ENCODE assay signal across 21 cellular contexts in the genomic region with DNA sequence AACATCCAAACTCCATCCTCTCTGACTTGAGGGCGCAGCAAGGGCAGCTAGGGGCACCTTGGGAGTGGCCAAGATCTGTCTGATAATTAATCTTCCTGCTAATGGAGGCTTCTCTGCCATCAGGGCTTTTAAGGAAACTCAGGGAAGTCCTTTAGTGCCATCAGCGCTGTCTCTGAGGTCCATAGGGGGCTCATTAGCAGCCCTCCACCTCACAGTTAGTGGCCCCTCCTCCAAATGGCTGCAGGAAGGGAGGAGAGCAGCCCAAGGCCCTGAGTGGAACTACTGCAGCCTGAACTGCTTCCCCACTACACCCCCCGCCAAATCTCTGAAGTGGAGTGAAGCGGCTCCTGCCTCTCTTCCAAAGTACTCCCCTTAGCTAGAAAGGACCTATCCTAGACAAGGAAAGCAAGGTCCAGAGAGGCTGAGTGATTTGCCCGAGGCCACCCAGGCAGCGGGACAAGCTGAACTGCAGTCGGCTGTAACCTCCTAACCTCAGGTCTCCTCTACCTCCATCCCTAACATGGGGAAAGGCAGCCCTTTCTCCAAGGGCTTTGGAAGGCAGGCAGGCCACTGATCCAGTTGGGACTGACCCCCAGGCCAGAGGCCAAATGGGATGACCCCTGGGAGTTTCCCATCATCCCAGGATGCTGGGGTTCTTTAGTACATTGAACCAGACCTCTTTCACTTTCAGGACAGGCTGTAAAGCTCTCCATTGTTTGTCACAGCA.
"Had no signal": no experiment of that assay in that cellular context is flagged by ENCODE, and none has a peak within 500 bp of the region (broad histone marks: within the 10 kb centered on the region; RNA-seq: fewer than 3 reads in every experiment).

No MANE protein-coding gene starts in this region.

- H3K36me3 Mint-ChIP-seq: activated naive CD8-positive, alpha-beta T cell; memory B cell had no signal

- H3K4me3 ChIP-seq: body of pancreas, hepatocyte, stomach, testis, upper lobe of left lung had no signal

- H2AFZ ChIP-seq: hepatocyte had no signal

- H3K4me3 Mint-ChIP-seq: activated CD4-positive, alpha-beta T cell treated with anti-CD3 and anti-CD28 coated beads, Interleukin-2, amount 10 ng/mL, durations not matched to agents 24 days and 14 days; activated CD8-positive, alpha-beta T cell treated with anti-CD3 and anti-CD28 coated beads, Interleukin-2, amount 10 ng/mL, durations not matched to agents 7 days and 5 days; activated naive CD8-positive, alpha-beta T cell; activated T-cell treated with anti-CD3 and anti-CD28 coated beads, Interleukin-2, amount 50 U/mL, for 72 hours; memory B cell; nephron; T-helper 2 cell treated with Interferon-gamma antibody and Interleukin-4, amounts not matched to agents 5 μg/mL and 100 μg/mL, for 36 hours had no signal

- H3K27ac ChIP-seq: body of pancreas, hepatocyte, stomach, testis, upper lobe of left lung had no signal

- H3K79me2 ChIP-seq: hepatocyte had no signal

- H3K9me3 Mint-ChIP-seq: activated CD4-positive, alpha-beta T cell treated with anti-CD3 and anti-CD28 coated beads, Interleukin-2, amount 10 ng/mL, durations not matched to agents 24 days and 14 days; activated T-cell treated with anti-CD3 and anti-CD28 coated beads, Interleukin-2, amount 50 U/mL, for 72 hours; memory B cell; nephron; T-helper 2 cell treated with Interferon-gamma antibody and Interleukin-4, amounts not matched to agents 5 μg/mL and 100 μg/mL, for 36 hours had no signal

- H3K27me3 ChIP-seq: body of pancreas, testis, upper lobe of left lung had no signal

- DNase-seq: activated CD4-positive, alpha-beta T cell treated with anti-CD3 and anti-CD28 coated beads, Interleukin-2, amount 10 ng/mL, durations not matched to agents 24 days and 14 days; activated CD4-positive, CD25-positive, alpha-beta regulatory T cell; activated CD8-positive, alpha-beta memory T cell treated with anti-CD3 and anti-CD28 coated beads, Interleukin-2, amount 50 U/mL, for 4 hours; activated CD8-positive, alpha-beta T cell treated with anti-CD3 and anti-CD28 coated beads, Interleukin-2, amount 10 ng/mL, durations not matched to agents 7 days and 5 days; activated gamma-delta T cell; activated T-cell treated with anti-CD3 and anti-CD28 coated beads, Interleukin-2, amount 50 U/mL, for 72 hours; amygdala; body of pancreas; caudate nucleus; left ventricle myocardium superior; stimulated activated CD4-positive, alpha-beta T cell treated with anti-CD3 and anti-CD28 coated beads, Interleukin-12 subunit alpha, Interleukin-12 subunit beta, amount 100 ng/mL, for 4 hours; stimulated activated CD4-positive, alpha-beta T cell treated with anti-CD3 and anti-CD28 coated beads, Interleukin-2, amount 100 ng/mL, for 24 hours; stomach; testis; upper lobe of left lung had no signal

- H3K36me3 ChIP-seq: stomach, upper lobe of left lung had no signal

- H3K27ac Mint-ChIP-seq: activated CD4-positive, alpha-beta T cell treated with anti-CD3 and anti-CD28 coated beads, Interleukin-2, amount 10 ng/mL, durations not matched to agents 24 days and 14 days; activated CD8-positive, alpha-beta T cell treated with anti-CD3 and anti-CD28 coated beads, Interleukin-2, amount 10 ng/mL, durations not matched to agents 7 days and 5 days; activated naive CD8-positive, alpha-beta T cell; activated T-cell treated with anti-CD3 and anti-CD28 coated beads, Interleukin-2, amount 50 U/mL, for 72 hours; memory B cell; nephron had no signal

- H3K4me2 ChIP-seq: hepatocyte had no signal

- ATAC-seq: activated CD8-positive, alpha-beta T cell treated with anti-CD3 and anti-CD28 coated beads, Interleukin-2, amount 10 ng/mL, durations not matched to agents 7 days and 5 days; activated T-cell treated with anti-CD3 and anti-CD28 coated beads, Interleukin-2, amount 50 U/mL, for 72 hours; body of pancreas; esophagus mucosa; left ventricle myocardium superior had no signal

- H3K9me3 ChIP-seq: body of pancreas, stomach, testis, upper lobe of left lung had no signal
